Comparison of ENCODE assay signal across 31 cellular contexts in genomic region chr1:70907563-70908310, GRCh38.
"Had no signal": no experiment of that assay in that cellular context is flagged by ENCODE, and none has a peak within 500 bp of the region (broad histone marks: within the 10 kb centered on the region; RNA-seq: fewer than 3 reads in every experiment).

No MANE protein-coding gene starts in this region.

- DNase-seq: activated CD4-positive, alpha-beta T cell treated with anti-CD3 and anti-CD28 coated beads, Interleukin-2, amount 10 ng/mL, durations not matched to agents 24 days and 14 days; activated CD4-positive, alpha-beta T cell treated with anti-CD3 and anti-CD28 coated beads, Interleukin-2, amount 50 U/mL, for 4 hours; activated CD8-positive, alpha-beta T cell treated with anti-CD3 and anti-CD28 coated beads for 36 hours; activated gamma-delta T cell; activated naive CD4-positive, alpha-beta T cell treated with Interleukin-2 at 50 U/mL for 16 hours; activated naive CD8-positive, alpha-beta T cell treated with anti-CD3 and anti-CD28 coated beads, Interleukin-2, amount 10 ng/mL, durations not matched to agents 7 days and 5 days; activated T-cell treated with anti-CD3 and anti-CD28 coated beads, Interleukin-2, amount 50 U/mL, for 24 hours; amygdala; caudate nucleus; cerebellar nuclear complex; Karpas-422; KBM-7; MG63; NCI-H1048; NCI-H1105 treated with DMSO at 0.1 percent for 48 hours; NCI-H1436; NCI-H1694; NCI-H1930; NCI-H2081 treated with DMSO at 0.1 percent for 48 hours; NCI-H510A; NCI-H526; OCI-M1; Right ventricle myocardium superior; SW 1271; T-helper 1 cell; T-helper 2 cell; T1000 had no signal

- H3K27me3 Mint-ChIP-seq: activated CD4-positive, alpha-beta T cell treated with anti-CD3 and anti-CD28 coated beads, Interleukin-2, amount 10 ng/mL, durations not matched to agents 24 days and 14 days; activated CD8-positive, alpha-beta T cell treated with anti-CD3 and anti-CD28 coated beads for 36 hours; activated naive CD8-positive, alpha-beta T cell treated with anti-CD3 and anti-CD28 coated beads, Interleukin-2, amount 10 ng/mL, durations not matched to agents 7 days and 5 days; activated T-cell treated with anti-CD3 and anti-CD28 coated beads, Interleukin-2, amount 50 U/mL, for 24 hours; IgD-negative memory B cell had no signal

- H3K36me3 Mint-ChIP-seq: activated naive CD4-positive, alpha-beta T cell treated with anti-CD3 and anti-CD28 coated beads, Interleukin-2, amount 50 U/mL, for 24 hours; IgD-negative memory B cell had no signal

- H3K4me1 Mint-ChIP-seq: activated naive CD4-positive, alpha-beta T cell treated with anti-CD3 and anti-CD28 coated beads, Interleukin-2, amount 50 U/mL, for 24 hours; IgD-negative memory B cell had no signal

- H3K27me3 ChIP-seq: ascending aorta, MG63 had no signal

- H3K4me3 Mint-ChIP-seq: activated CD4-positive, alpha-beta T cell treated with anti-CD3 and anti-CD28 coated beads, Interleukin-2, amount 10 ng/mL, durations not matched to agents 24 days and 14 days; activated CD8-positive, alpha-beta T cell treated with anti-CD3 and anti-CD28 coated beads for 36 hours; activated naive CD4-positive, alpha-beta T cell treated with anti-CD3 and anti-CD28 coated beads, Interleukin-2, amount 50 U/mL, for 24 hours; activated naive CD8-positive, alpha-beta T cell treated with anti-CD3 and anti-CD28 coated beads, Interleukin-2, amount 10 ng/mL, durations not matched to agents 7 days and 5 days; activated T-cell treated with anti-CD3 and anti-CD28 coated beads, Interleukin-2, amount 50 U/mL, for 24 hours; IgD-negative memory B cell had no signal

- H3K9me3 Mint-ChIP-seq: activated CD4-positive, alpha-beta T cell treated with anti-CD3 and anti-CD28 coated beads, Interleukin-2, amount 10 ng/mL, durations not matched to agents 24 days and 14 days; activated CD8-positive, alpha-beta T cell treated with anti-CD3 and anti-CD28 coated beads for 36 hours; activated T-cell treated with anti-CD3 and anti-CD28 coated beads, Interleukin-2, amount 50 U/mL, for 24 hours had no signal

- H3K27ac ChIP-seq: ascending aorta had no signal

- H3K4me3 ChIP-seq: ascending aorta, MG63 had no signal

- H3K27ac Mint-ChIP-seq: activated CD4-positive, alpha-beta T cell treated with anti-CD3 and anti-CD28 coated beads, Interleukin-2, amount 10 ng/mL, durations not matched to agents 24 days and 14 days; activated CD8-positive, alpha-beta T cell treated with anti-CD3 and anti-CD28 coated beads for 36 hours; activated naive CD4-positive, alpha-beta T cell treated with anti-CD3 and anti-CD28 coated beads, Interleukin-2, amount 50 U/mL, for 24 hours; activated naive CD8-positive, alpha-beta T cell treated with anti-CD3 and anti-CD28 coated beads, Interleukin-2, amount 10 ng/mL, durations not matched to agents 7 days and 5 days; activated T-cell treated with anti-CD3 and anti-CD28 coated beads, Interleukin-2, amount 50 U/mL, for 24 hours; activated T-helper 2 cell treated with anti-CD3 and anti-CD28 coated beads, Interferon-gamma antibody, Interleukin-2, Interleukin-4, amounts not matched to agents 10 μg/mL and 5 μg/mL and 100 μg/mL, durations not matched to agents 14 hours and 24 hours and 36 hours; IgD-negative memory B cell had no signal

- H3K4me1 ChIP-seq: ascending aorta had no signal

- H3K9me3 ChIP-seq: ascending aorta, MG63 had no signal

- ATAC-seq: activated CD8-positive, alpha-beta T cell treated with anti-CD3 and anti-CD28 coated beads for 36 hours had no signal
